8 cellular contexts compared by ENCODE assay signal in genomic region chr9:107488400-107489143, GRCh38. TPM values are rescaled to one million over a fixed set of nuclear protein-coding genes. Genes with fewer than 3 reads are reported as not detected.
DNase-seq lines count a peak whose midpoint lies in the region; ATAC-seq lines count a peak whose summit lies in the region.

No MANE protein-coding gene starts in this region.

- H3K27me3 ChIP-seq in effector memory CD4-positive, alpha-beta T cell (replicated peaks; ENCODE audit: control insufficient read depth, insufficient read depth, low read length, poor library complexity, severe bottlenecking): peaks cover 16% of the 10 kb centered on the region
- peaks cover 66% of the 10 kb centered on the region for H3K27me3 ChIP-seq in thymus (ENCODE audit: control insufficient read depth, insufficient read depth)

- POLR2A ChIA-PET in activated CD4-positive, alpha-beta T cell treated with anti-CD3 and anti-CD28 coated beads for 36 hours (lab: Charles Lee): no interaction called here

- no peaks in the 10 kb centered on the region for H3K9me3 Mint-ChIP-seq in activated CD4-positive, alpha-beta T cell treated with anti-CD3 and anti-CD28 coated beads for 36 hours (ENCODE audit: low read depth)

- peaks cover 20% of the 10 kb centered on the region for H3K4me1 Mint-ChIP-seq in activated CD4-positive, alpha-beta T cell treated with anti-CD3 and anti-CD28 coated beads for 36 hours

- peak; percentile 44 for DNase-seq in activated CD4-positive, alpha-beta T cell treated with anti-CD3 and anti-CD28 coated beads for 36 hours
- no peak for DNase-seq in activated CD4-positive, alpha-beta T cell treated with anti-CD3 and anti-CD28 coated beads for 1 hour
- peak; percentile 35 for DNase-seq in RPMI7951 (ENCODE audit: low read depth)
- peak in 1 of 3 donors; percentile 11 for DNase-seq in effector memory CD4-positive, alpha-beta T cell
- DNase-seq in lung microvascular endothelial cell (ENCODE audit: low read depth in 2 of 2): peak; percentile 65 to 77
- DNase-seq in GF-D8 (lab: John Stamatoyannopoulos, UW): no peak

- H3K36me3 Mint-ChIP-seq in activated CD4-positive, alpha-beta T cell treated with anti-CD3 and anti-CD28 coated beads for 36 hours (ENCODE audit: low read depth): no peaks in the 10 kb centered on the region

- no peak overlapping the region for H3K27ac Mint-ChIP-seq in activated CD4-positive, alpha-beta T cell treated with anti-CD3 and anti-CD28 coated beads for 36 hours

- WGBS in thymus: 1% methylated on average over 79 of the region's 79 CpGs

- H3K4me3 Mint-ChIP-seq in activated CD4-positive, alpha-beta T cell treated with anti-CD3 and anti-CD28 coated beads for 36 hours: peak overlapping the region; percentile 55

- CTCF ChIA-PET in activated CD4-positive, alpha-beta T cell treated with anti-CD3 and anti-CD28 coated beads for 36 hours (lab: Charles Lee): interaction anchor here (1.3 kb wide), 1 partner anchor 315 kb away, joined by 4 read pairs; no protein-coding TSS in a partner anchor

- peaks cover 21% of the 10 kb centered on the region for H3K4me1 ChIP-seq in effector memory CD4-positive, alpha-beta T cell (ENCODE audit: control insufficient read depth, insufficient read depth, low read length, poor library complexity, severe bottlenecking)
- H3K4me1 ChIP-seq in thymus (ENCODE audit: control insufficient read depth, insufficient read depth, low read length): peaks cover 14% of the 10 kb centered on the region

- ATAC-seq in activated CD4-positive, alpha-beta T cell treated with anti-CD3 and anti-CD28 coated beads for 36 hours: no peak
- no peak for ATAC-seq in GM19455 (IDR thresholded peaks at IDR 0.05; ENCODE audit: unreplicated experiment)

- peaks cover 53% of the 10 kb centered on the region for H3K27me3 Mint-ChIP-seq in activated CD4-positive, alpha-beta T cell treated with anti-CD3 and anti-CD28 coated beads for 36 hours

- no peaks in the 10 kb centered on the region for H3K36me3 ChIP-seq in effector memory CD4-positive, alpha-beta T cell (ENCODE audit: control insufficient read depth, insufficient read depth, low read length)
- H3K36me3 ChIP-seq in thymus (ENCODE audit: control insufficient read depth, insufficient read depth): no peaks in the 10 kb centered on the region

- intact Hi-C loops in activated CD4-positive, alpha-beta T cell treated with anti-CD3 and anti-CD28 coated beads for 36 hours (cut with DNase I, micrococcal nuclease): loop anchor here in 1 of 2 experiments (1.0 to 10.0 kb wide), 7 partner anchors 60 to 1626 kb away; partner anchors contain the start of genes ABITRAM, CTNNAL1, ELP1 and RAD23B

- no peaks in the 10 kb centered on the region for H3K9me3 ChIP-seq in effector memory CD4-positive, alpha-beta T cell (ENCODE audit: control insufficient read depth, low read length)
- H3K9me3 ChIP-seq in thymus (ENCODE audit: control insufficient read depth): no peaks in the 10 kb centered on the region

- H3K4me3 ChIP-seq in effector memory CD4-positive, alpha-beta T cell (ENCODE audit: insufficient read depth, low read depth, low read length, poor library complexity, severe bottlenecking): peak overlapping the region; percentile 42
- H3K4me3 ChIP-seq in thymus (ENCODE audit: low read length): peak overlapping the region; percentile 57

- no peak overlapping the region for H3K27ac ChIP-seq in effector memory CD4-positive, alpha-beta T cell (ENCODE audit: insufficient read depth, low read length, poor library complexity, severe bottlenecking)
- H3K27ac ChIP-seq in thymus (ENCODE audit: low read depth): peak overlapping the region; percentile 25

RNA-seq across cellular contexts. Expression of gene KLF4, which starts 1.0 kb away (rescaled TPM):
- 1 to 10 TPM in 1 of 2 experiments, under 1 TPM in 1; 0.88 to 1.2 TPM for total RNA-seq in activated CD4-positive, alpha-beta T cell treated with anti-CD3 and anti-CD28 coated beads for 36 hours
- total RNA-seq in RPMI7951 (2014; rRNA removed; shearing (Covaris generic)): 4.9 and 5.0 TPM in 2 replicates
- 0.65 and 15.1 TPM in 2 replicates for total RNA-seq in lung microvascular endothelial cell
- polyA plus RNA-seq in thymus: 28.1 TPM

Comparison
In these comparisons a context has a peak if more than half of its experiments do, and no peak if none do; other contexts are left out.
1. DNase-seq: peak in activated CD4-positive, alpha-beta T cell treated with anti-CD3 and anti-CD28 coated beads for 36 hours (single experiment), RPMI7951 (single experiment) and lung microvascular endothelial cell (2 of 2); none in activated CD4-positive, alpha-beta T cell treated with anti-CD3 and anti-CD28 coated beads for 1 hour (single experiment) and GF-D8 (single experiment).